Comparison of ENCODE assay signal across 8 cellular contexts in the genomic region with DNA sequence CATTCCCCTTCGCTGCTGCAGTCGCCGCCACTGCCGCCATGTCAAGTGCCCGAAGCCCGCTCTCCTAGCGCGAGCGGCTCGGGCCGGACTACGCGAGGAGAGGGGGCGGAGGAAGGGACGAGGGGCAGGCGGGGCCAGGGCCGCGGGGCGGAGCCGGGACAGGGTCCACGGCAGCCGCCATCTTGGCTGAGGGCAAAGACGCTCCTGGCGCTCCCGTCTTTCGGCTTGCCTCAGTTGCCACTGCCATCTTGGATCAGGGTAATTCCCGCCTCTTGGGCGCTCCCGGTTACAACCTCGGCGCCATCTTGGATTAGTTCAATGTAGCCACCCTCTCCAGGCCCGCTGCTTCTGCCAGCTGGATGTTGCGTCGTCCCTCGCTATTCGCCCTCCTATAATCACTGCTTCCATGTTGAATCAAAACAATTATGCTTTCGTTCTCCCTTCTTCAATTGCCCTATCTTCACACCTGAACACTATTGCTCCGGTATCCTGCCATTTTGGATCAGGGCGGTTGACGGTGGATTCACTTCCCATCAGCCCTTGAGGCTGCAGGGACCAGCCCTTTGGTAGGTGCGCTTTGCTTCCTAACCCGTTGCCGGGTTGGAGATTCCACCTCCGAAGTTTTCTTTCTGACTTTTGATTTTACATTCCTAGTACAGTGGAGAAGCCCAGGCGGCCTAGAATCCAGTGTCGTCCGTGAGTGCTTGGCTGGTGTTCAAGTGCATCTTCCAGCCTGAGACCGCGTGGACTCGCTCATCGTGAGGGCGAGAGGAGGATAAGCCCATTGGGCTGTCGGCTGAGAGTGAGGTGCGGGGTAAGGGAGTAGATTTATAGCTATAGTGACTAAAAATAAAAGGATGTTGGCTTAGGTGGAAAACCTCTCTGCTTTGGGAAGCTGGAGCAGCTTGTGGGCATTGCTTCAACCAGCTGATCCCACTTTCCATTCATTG. TPM values are rescaled to one million over a fixed set of nuclear protein-coding genes. Genes with fewer than 3 reads are reported as not detected.
A peak's percentile ranks its signal among the peaks of the same experiment; 100 is the strongest.
DNase-seq lines count a peak whose midpoint lies in the region; ATAC-seq and TF ChIP-seq lines count a peak whose summit lies in the region.

TSS of gene HACD2 (minus strand) at position 66 of the 950 bp plus-strand sequence. CDS start at position 40, 26 bp downstream.

- TF ChIP-seq EP300 in SK-N-SH (IDR thresholded peaks at IDR 0.05; ENCODE audit: borderline replicate concordance in 1 of 2, low read depth in 1 of 2, low read length in 1 of 2) (no peak; a peak in 1 of 4 replicates), suprapubic skin (IDR thresholded peaks at IDR 0.05) (no peak)

- no peak for TF ChIP-seq RAD21 in SK-N-SH (IDR thresholded peaks at IDR 0.05; ENCODE audit: low read length)

- H3F3A ChIP-seq in SK-N-SH (replicated peaks; ENCODE audit: insufficient read depth), result peaks cover 15% of the 10 kb centered on the region

- peak within 1 kb of the TSS; percentile 82 for H2AFZ ChIP-seq in SK-N-SH (ENCODE audit: low read depth)

- ATAC-seq in HG02571 (IDR thresholded peaks at IDR 0.05; ENCODE audit: unreplicated experiment), result peak; percentile 87

- CTCF ChIA-PET in SK-N-SH (lab: Yijun Ruan, JAX), result interaction anchor here (0.7 to 4.3 kb wide), 6 partner anchors 12 to 1982 kb away, joined by 3 to 29 read pairs (median 4); no protein-coding TSS in a partner anchor

- no peak for TF ChIP-seq POLR2A in suprapubic skin (IDR thresholded peaks at IDR 0.05)

- H3K4me2 ChIP-seq in SK-N-SH, result peak within 1 kb of the TSS; percentile 79

- no peaks in the 10 kb centered on the region for H3K27me3 ChIP-seq in SK-N-SH (ENCODE audit: insufficient read depth)
- H3K27me3 ChIP-seq in suprapubic skin, result no peaks in the 10 kb centered on the region

- peaks cover 40% of the 10 kb centered on the region for H3K79me2 ChIP-seq in SK-N-SH (ENCODE audit: insufficient read depth)

- H3K27ac ChIP-seq in SK-N-SH (ENCODE audit: low read depth in 2 of 2, low read length in 1 of 2) (peak within 1 kb of the TSS; percentile 94 to 100), suprapubic skin (peak within 1 kb of the TSS; percentile 85)

- no peaks in the 10 kb centered on the region for H4K20me1 ChIP-seq in SK-N-SH (ENCODE audit: insufficient read depth)

- H3K4me1 ChIP-seq in SK-N-SH (ENCODE audit: control insufficient read depth in 1 of 2, insufficient read depth in 2 of 2, low read depth in 1 of 2, low read length in 1 of 2) (peaks cover 4 to 9% of the 10 kb centered on the region in 2 experiments; a peak in 3 of 4 replicates), suprapubic skin (peaks cover 44% of the 10 kb centered on the region)

- no peaks in the 10 kb centered on the region for H3K9me3 ChIP-seq in SK-N-SH
- no peaks in the 10 kb centered on the region for H3K9me3 ChIP-seq in suprapubic skin

- DNase-seq in GM04504 (ENCODE audit: low read depth), result peak; percentile 95
- DNase-seq in NCI-H1048 (lab: John Stamatoyannopoulos, UW), result peak; percentile 96
- DNase-seq in SK-N-SH, result peak; percentile 96
- peak; percentile 94 for DNase-seq in activated naive CD4-positive, alpha-beta T cell treated with anti-CD3 and anti-CD28 coated beads, Interleukin-2, amount 50 U/mL, for 16 hours
- peak; percentile 98 for DNase-seq in globus pallidus (ENCODE audit: low spot score)
- peak; percentile 67 to 99 (median 96) for DNase-seq in nucleus accumbens (lab: John Stamatoyannopoulos, UW)
- DNase-seq in suprapubic skin (ENCODE audit: low spot score in 2 of 2), result peak; percentile 96 to 97

- no peaks in the 10 kb centered on the region for H3K9me2 ChIP-seq in SK-N-SH

- WGBS in SK-N-SH (ENCODE audit: low lambda C conversion rate), result 2% methylated on average over 24 of the region's 54 CpGs
- WGBS in suprapubic skin, result under 1% methylated on average over 30 of the region's 54 CpGs

- POLR2A ChIA-PET in SK-N-SH (lab: Yijun Ruan, JAX), result no interaction called here

- H3K36me3 ChIP-seq in SK-N-SH (replicated peaks in 1 of 2; ENCODE audit: control insufficient read depth in 1 of 2, insufficient read depth in 2 of 2, low read length in 1 of 2) (peaks cover 7 to 30% of the 10 kb centered on the region in 2 experiments), suprapubic skin (peaks cover 9% of the 10 kb centered on the region)

- peak within 1 kb of the TSS; percentile 78 to 93 for H3K4me3 ChIP-seq in SK-N-SH (ENCODE audit: low read depth in 2 of 2, low read length in 1 of 2)
- peak within 1 kb of the TSS; percentile 94 for H3K4me3 ChIP-seq in suprapubic skin

- peak within 1 kb of the TSS; percentile 87 for H3K9ac ChIP-seq in SK-N-SH

- no peak for TF ChIP-seq CTCF in SK-N-SH (IDR thresholded peaks at IDR 0.05)
- no peak for TF ChIP-seq CTCF in suprapubic skin (IDR thresholded peaks at IDR 0.05)

TF ChIP-seq in SK-N-SH, 30 proteins besides CTCF, POLR2A, EP300 and RAD21 (continues in another document):
- peak; percentile 100 for TF ChIP-seq YY1 (IDR thresholded peaks at IDR 0.05; ENCODE audit: low read depth)
- peak; percentile 81 for TF ChIP-seq POLR2AphosphoS5 (IDR thresholded peaks at IDR 0.05; ENCODE audit: low read depth, low read length)
- TF ChIP-seq IRF3 (IDR thresholded peaks at IDR 0.05; ENCODE audit: low read depth, low read length), result no peak
- TF ChIP-seq, protein P1, sequence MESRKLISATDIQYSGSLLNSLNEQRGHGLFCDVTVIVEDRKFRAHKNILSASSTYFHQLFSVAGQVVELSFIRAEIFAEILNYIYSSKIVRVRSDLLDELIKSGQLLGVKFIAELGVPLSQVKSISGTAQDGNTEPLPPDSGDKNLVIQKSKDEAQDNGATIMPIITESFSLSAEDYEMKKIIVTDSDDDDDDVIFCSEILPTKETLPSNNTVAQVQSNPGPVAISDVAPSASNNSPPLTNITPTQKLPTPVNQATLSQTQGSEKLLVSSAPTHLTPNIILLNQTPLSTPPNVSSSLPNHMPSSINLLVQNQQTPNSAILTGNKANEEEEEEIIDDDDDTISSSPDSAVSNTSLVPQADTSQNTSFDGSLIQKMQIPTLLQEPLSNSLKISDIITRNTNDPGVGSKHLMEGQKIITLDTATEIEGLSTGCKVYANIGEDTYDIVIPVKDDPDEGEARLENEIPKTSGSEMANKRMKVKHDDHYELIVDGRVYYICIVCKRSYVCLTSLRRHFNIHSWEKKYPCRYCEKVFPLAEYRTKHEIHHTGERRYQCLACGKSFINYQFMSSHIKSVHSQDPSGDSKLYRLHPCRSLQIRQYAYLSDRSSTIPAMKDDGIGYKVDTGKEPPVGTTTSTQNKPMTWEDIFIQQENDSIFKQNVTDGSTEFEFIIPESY (IDR thresholded peaks at IDR 0.05; ENCODE audit: borderline replicate concordance, low read depth), result no peak
- no peak for TF ChIP-seq EZH2phosphoT487 (IDR thresholded peaks at IDR 0.05; ENCODE audit: borderline replicate concordance, low read depth)
- no peak for TF ChIP-seq FOXJ3 (CRISPR knock-in tag; IDR thresholded peaks at IDR 0.05)
- TF ChIP-seq, protein P2, sequence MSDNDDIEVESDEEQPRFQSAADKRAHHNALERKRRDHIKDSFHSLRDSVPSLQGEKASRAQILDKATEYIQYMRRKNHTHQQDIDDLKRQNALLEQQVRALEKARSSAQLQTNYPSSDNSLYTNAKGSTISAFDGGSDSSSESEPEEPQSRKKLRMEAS (IDR thresholded peaks at IDR 0.05; ENCODE audit: low read depth), result peak; percentile 72
- no peak for TF ChIP-seq RCOR1 (IDR thresholded peaks at IDR 0.05; ENCODE audit: low read length)
- peak; percentile 14; the same call in 1 of the 2 replicates for TF ChIP-seq ELF1 (IDR thresholded peaks at IDR 0.05)
- TF ChIP-seq, protein P3, sequence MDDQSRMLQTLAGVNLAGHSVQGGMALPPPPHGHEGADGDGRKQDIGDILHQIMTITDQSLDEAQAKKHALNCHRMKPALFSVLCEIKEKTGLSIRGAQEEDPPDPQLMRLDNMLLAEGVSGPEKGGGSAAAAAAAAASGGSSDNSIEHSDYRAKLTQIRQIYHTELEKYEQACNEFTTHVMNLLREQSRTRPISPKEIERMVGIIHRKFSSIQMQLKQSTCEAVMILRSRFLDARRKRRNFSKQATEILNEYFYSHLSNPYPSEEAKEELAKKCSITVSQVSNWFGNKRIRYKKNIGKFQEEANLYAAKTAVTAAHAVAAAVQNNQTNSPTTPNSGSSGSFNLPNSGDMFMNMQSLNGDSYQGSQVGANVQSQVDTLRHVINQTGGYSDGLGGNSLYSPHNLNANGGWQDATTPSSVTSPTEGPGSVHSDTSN (IDR thresholded peaks at IDR 0.05), result 0 out of 2 replicates have a peak, but pooled peaks have one; percentile 12
- no peak for TF ChIP-seq TEAD4 (IDR thresholded peaks at IDR 0.05; ENCODE audit: borderline replicate concordance, insufficient read depth)
- peak; percentile 30; the same call in 1 of the 2 replicates for TF ChIP-seq TCF12 (IDR thresholded peaks at IDR 0.05)

RNA-seq across cellular contexts. Expression of gene HACD2, which starts in this region (rescaled TPM):
- 13.8 and 18.3 TPM in 2 replicates for polyA plus RNA-seq in SK-N-SH (2012; rRNA removed)
- polyA plus RNA-seq in SK-N-SH (2012; cell fraction: cytosol; rRNA removed), result 21.4 and 23.7 TPM in 2 replicates
- polyA plus RNA-seq in SK-N-SH (2012; cell fraction: nucleus; rRNA removed), result 6.4 and 13.0 TPM in 2 replicates
- 10 to 100 TPM; 38.5 to 76.3 (median 52.6) TPM for total RNA-seq in suprapubic skin

Comparison
In these comparisons a context has a peak if more than half of its experiments do, and no peak if none do; other contexts are left out.
1. Peak in every context shown above with its lines: DNase-seq, ATAC-seq, H3K4me3 ChIP-seq and H3K27ac ChIP-seq.